ENCODE assay signal across 8 cellular contexts in genomic region chr4:77818667-77819408, GRCh38. TPM values are rescaled to one million over a fixed set of nuclear protein-coding genes. Genes with fewer than 3 reads are reported as not detected.
A peak's percentile ranks its signal among the peaks of the same experiment; 100 is the strongest.
DNase-seq lines count a peak whose midpoint lies in the region; ATAC-seq and TF ChIP-seq lines count a peak whose summit lies in the region.

Gene CNOT6L (minus strand): TSS chr4:77819368. CDS start chr4:77819308, 60 bp downstream.

- TF ChIP-seq CTCF in HEK293 (tag by site-specific recombination; IDR thresholded peaks at IDR 0.05) = no peak
- TF ChIP-seq CTCF in kidney epithelial cell (IDR thresholded peaks at IDR 0.05; ENCODE audit: insufficient read depth, low read length, poor library complexity, severe bottlenecking) = no peak

- peak within 1 kb of the TSS; percentile 92 for H3K27ac ChIP-seq in HEK293 (ENCODE audit: extremely low read depth, low read depth, low read length)

- DNase-seq in GF-D8 (lab: John Stamatoyannopoulos, UW) (peak; percentile 24), NCI-H1930 (lab: John Stamatoyannopoulos, UW) (peak; percentile 22 to 32), cerebellum (ENCODE audit: low spot score) (peak; percentile 42), kidney epithelial cell (ENCODE audit: low read depth) (peak; percentile 28)
- DNase-seq in activated CD4-positive, alpha-beta T cell treated with anti-CD3 and anti-CD28 coated beads for 24 hours (ENCODE audit: low read depth in 2 of 2) = peak; percentile 58 to 66
- DNase-seq in stimulated activated CD4-positive, alpha-beta T cell treated with anti-CD3 and anti-CD28 coated beads, Interleukin-15, amount 100 ng/mL, for 24 hours = peak; percentile 80

- H3K4me3 ChIP-seq in HEK293 (ENCODE audit: low read depth, low read length) (peak within 1 kb of the TSS; percentile 80), kidney epithelial cell (ENCODE audit: low read depth, low read length) (peak within 1 kb of the TSS; percentile 95)

- CTCF ChIA-PET in HEK293 (lab: Yijun Ruan, JAX) = interaction anchor here (0.6 to 1.3 kb wide), 2 partner anchors 18 to 123 kb away, joined by 4 to 5 read pairs; no protein-coding TSS in a partner anchor

- H3K27me3 ChIP-seq in kidney epithelial cell (ENCODE audit: control insufficient read depth, insufficient read depth, low read length) = no peaks in the 10 kb centered on the region

- POLR2A ChIA-PET in HEK293 (lab: Yijun Ruan, JAX) = interaction anchor here (0.7 to 1.8 kb wide), 2 partner anchors 43 to 240 kb away, joined by 3 to 11 read pairs; partner anchors contain the start of gene MRPL1

- 0 out of 2 replicates have a peak, but pooled peaks cover 3% of the 10 kb centered on the region for H3K4me1 ChIP-seq in HEK293 (ENCODE audit: control insufficient read depth, insufficient read depth, low read length)

- no peaks in the 10 kb centered on the region for H3K9me3 ChIP-seq in HEK293 (ENCODE audit: control insufficient read depth, insufficient read depth, low read depth, low read length)

- ATAC-seq in GM18873 (IDR thresholded peaks at IDR 0.05; ENCODE audit: low FRiP score, unreplicated experiment) = no peak

- H3K36me3 ChIP-seq in HEK293 (ENCODE audit: control insufficient read depth in 2 of 2, insufficient read depth in 1 of 2, low read length in 2 of 2) (no peaks in the 10 kb centered on the region), kidney epithelial cell (ENCODE audit: control insufficient read depth, insufficient read depth, low read length) (no peaks in the 10 kb centered on the region)

TF ChIP-seq in HEK293, 187 proteins besides CTCF, POLR2A, EP300 and RAD21 (continues in another document):
- TF ChIP-seq ZNF426 (tag by site-specific recombination; IDR thresholded peaks at IDR 0.05) (no peak), ZNF837 (tag by site-specific recombination; IDR thresholded peaks at IDR 0.05) (no peak), PATZ1 (tag by site-specific recombination; IDR thresholded peaks at IDR 0.05) (peak; percentile 83), ZNF629 (tag by site-specific recombination; IDR thresholded peaks at IDR 0.05) (0 out of 2 replicates have a peak, but pooled peaks have one; percentile 12), REST (tag by site-specific recombination; IDR thresholded peaks at IDR 0.05) (0 out of 2 replicates have a peak, but pooled peaks have one; percentile 16), ZNF621 (tag by site-specific recombination; IDR thresholded peaks at IDR 0.05) (no peak), ZNF792 (tag by site-specific recombination; IDR thresholded peaks at IDR 0.05) (no peak), KLF8 (tag by site-specific recombination; IDR thresholded peaks at IDR 0.05) (peak; percentile 87), ZNF391 (tag by site-specific recombination; IDR thresholded peaks at IDR 0.05; ENCODE audit: borderline replicate concordance, low read depth) (no peak), ZNF76 (tag by site-specific recombination; IDR thresholded peaks at IDR 0.05; ENCODE audit: borderline replicate concordance, low read depth) (peak; percentile 67), ZNF202 (tag by site-specific recombination; IDR thresholded peaks at IDR 0.05; ENCODE audit: borderline replicate concordance) (no peak), ZNF223 (tag by site-specific recombination; IDR thresholded peaks at IDR 0.05) (no peak), ZNF302 (tag by site-specific recombination; IDR thresholded peaks at IDR 0.05; ENCODE audit: low read depth) (no peak), ZNF645 (tag by site-specific recombination; IDR thresholded peaks at IDR 0.05) (no peak), PRDM2 (tag by site-specific recombination; IDR thresholded peaks at IDR 0.05; ENCODE audit: borderline replicate concordance) (no peak), SCRT2 (tag by site-specific recombination; IDR thresholded peaks at IDR 0.05) (no peak)

RNA-seq across cellular contexts. Expression of gene CNOT6L, which starts in this region (rescaled TPM):
- total RNA-seq in cerebellum = 43.3 TPM
- 11.8 and 15.8 TPM in 2 replicates for total RNA-seq in kidney epithelial cell

Comparison
In these comparisons a context has a peak if more than half of its experiments do, and no peak if none do; other contexts are left out.
1. DNase-seq: peak in every context shown above with its lines; median percentile 80 in stimulated activated CD4-positive, alpha-beta T cell treated with anti-CD3 and anti-CD28 coated beads, Interleukin-15, amount 100 ng/mL, for 24 hours; 62 in activated CD4-positive, alpha-beta T cell treated with anti-CD3 and anti-CD28 coated beads for 24 hours; 42 in cerebellum; 28 in kidney epithelial cell; 27 in NCI-H1930; 24 in GF-D8.